ENCODE assay signal across 7 cellular contexts in the genomic region with DNA sequence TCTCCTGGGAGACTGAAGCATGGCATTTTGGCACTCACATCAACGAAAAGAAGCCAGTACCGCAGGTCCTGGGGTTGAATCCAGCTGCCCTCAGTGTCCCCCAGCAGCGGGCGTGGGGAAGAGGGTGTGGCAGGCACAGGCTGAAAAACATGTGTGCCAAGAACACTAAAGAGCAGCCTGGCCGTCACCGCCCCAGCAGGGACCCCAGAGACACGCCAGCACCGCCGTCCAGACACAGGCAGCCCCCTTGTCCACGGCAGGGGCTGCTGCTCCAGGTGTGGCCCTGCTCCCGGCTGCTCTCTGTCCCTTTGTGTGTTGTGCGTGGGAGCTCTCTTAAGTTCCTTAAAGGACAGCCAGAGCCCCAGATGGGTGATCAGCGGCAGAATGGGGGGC. TPM values are rescaled to one million over a fixed set of nuclear protein-coding genes. Genes with fewer than 3 reads are reported as not detected.
DNase-seq lines count a peak whose midpoint lies in the region; ATAC-seq, FAIRE-seq and TF ChIP-seq lines count a peak whose summit lies in the region.

No MANE protein-coding gene starts in this region.

- H3K27me3 ChIP-seq in H7 (ENCODE audit: control insufficient read depth, insufficient read depth, low read length) (peaks cover 8% of the 10 kb centered on the region), pancreas (no peaks in the 10 kb centered on the region)

- H3K4me3 ChIP-seq in H7 (ENCODE audit: insufficient read depth, low read depth, low read length) (peak overlapping the region; percentile 87), fibroblast of mammary gland (ENCODE audit: control insufficient read depth, low read depth, low read length) (peak overlapping the region; percentile 73), pancreas (peak overlapping the region; percentile 78 to 99 (median 90))

- intact Hi-C loops in pancreas (cut with DNase I) (no loop called here), posterior vena cava (cut with DNase I) (no loop called here)

- WGBS in pancreas, 2 donors, result 0 to 2% methylated on average over 13 of the region's 13 CpGs

- no peaks in the 10 kb centered on the region for H3K9me3 ChIP-seq in pancreas

- DNase-seq in H7, result no peak
- no peak for DNase-seq in fibroblast of mammary gland (ENCODE audit: low read depth)
- DNase-seq in pancreas, result peak in 5 of 6 donors; percentile 34 to 78 (median 48)
- DNase-seq in NCI-H2029 (lab: John Stamatoyannopoulos, UW), result no peak
- DNase-seq in posterior vena cava (ENCODE audit: low spot score), result no peak

- H3K36me3 ChIP-seq in H7 (replicated peaks; ENCODE audit: control insufficient read depth, insufficient read depth, low read length) (peaks cover 2% of the 10 kb centered on the region), pancreas (peaks cover 0 to 2% (median 0%) of the 10 kb centered on the region in 3 donors)

- peaks cover 4 to 24% (median 9%) of the 10 kb centered on the region in 3 donors for H3K4me1 ChIP-seq in pancreas

- no peak for FAIRE-seq in pancreas (lab: Jason Lieb, UNC)

- peak overlapping the region; percentile 67 to 76 (median 74) for H3K27ac ChIP-seq in pancreas

- peak; percentile 29 for ATAC-seq in SK-N-SH treated with all-trans-retinoic acid at 6 μM for 48 hours
- peak; percentile 10 to 19 (median 16) for ATAC-seq in pancreas
- no peak for ATAC-seq in HG02571 (IDR thresholded peaks at IDR 0.05; ENCODE audit: unreplicated experiment)

- TF ChIP-seq CTCF in fibroblast of mammary gland (conservative IDR thresholded peaks at IDR 0.05; ENCODE audit: control insufficient read depth, insufficient read depth, low read depth, low read length) (no peak), pancreas (IDR thresholded peaks at IDR 0.05) (no peak)

TF ChIP-seq in SK-N-SH treated with all-trans-retinoic acid at 6 μM for 48 hours, 23 proteins besides CTCF, POLR2A, EP300 and RAD21:
- TF ChIP-seq ZNF70 (CRISPR knock-in tag; IDR thresholded peaks at IDR 0.05), result no peak
- no peak for TF ChIP-seq ZFP30 (CRISPR knock-in tag; IDR thresholded peaks at IDR 0.05)
- no peak for TF ChIP-seq RARB (CRISPR knock-in tag; IDR thresholded peaks at IDR 0.05)

RNA-seq across cellular contexts. Expression of a gene that starts 0.6 kb away (rescaled TPM):
- total RNA-seq in H7 (2014; rRNA removed; shearing (Covaris generic)), result 7.1 and 10.1 TPM in 2 replicates
- total RNA-seq in pancreas (10 to 100 TPM; 17.7 to 25.3 (median 18.6) TPM), posterior vena cava (10 to 100 TPM in 1 of 2 donors, 1 to 10 TPM in 1; 8.3 to 10.2 TPM)
- polyA plus RNA-seq in pancreas, result 10 to 100 TPM; 11.2 to 19.8 TPM

RNA-seq across cellular contexts. Expression of a gene that starts 37.4 kb away (rescaled TPM):
- 21.8 and 26.8 TPM in 2 replicates for total RNA-seq in H7 (2014; rRNA removed; shearing (Covaris generic))
- total RNA-seq in pancreas (10 to 100 TPM in 3 of 6 donors, 1 to 10 TPM in 3; 5.4 to 15.0 (median 9.3) TPM), posterior vena cava (10 to 100 TPM; 31.9 to 32.4 TPM)
- 1 to 10 TPM; 2.8 to 4.1 TPM for polyA plus RNA-seq in pancreas

Comparison
In these comparisons a context has a peak if more than half of its experiments do, and no peak if none do; other contexts are left out.
1. DNase-seq: peak in pancreas (5 of 6); none in H7 (single experiment), fibroblast of mammary gland (single experiment), NCI-H2029 (single experiment) and posterior vena cava (single experiment).
2. Peak in every context shown above with its lines, with median percentiles within 50 percentile points of each other: H3K4me3 ChIP-seq.